Comparison of ENCODE assay signal across 23 cellular contexts in genomic region chr2:157821519-157822131, GRCh38.
"Had no signal": no experiment of that assay in that cellular context is flagged by ENCODE, and none has a peak within 500 bp of the region (broad histone marks: within the 10 kb centered on the region; RNA-seq: fewer than 3 reads in every experiment).

No MANE protein-coding gene starts in this region.

- H3K27me3 ChIP-seq: heart right ventricle, pancreas, right atrium auricular region, suprapubic skin, vagina had no signal

- FAIRE-seq: endometrium, pancreas had no signal

- H3K9me3 ChIP-seq: heart right ventricle, pancreas, psoas muscle, right atrium auricular region, suprapubic skin, vagina had no signal

- DNase-seq: activated CD4-positive, alpha-beta T cell treated with anti-CD3 and anti-CD28 coated beads for 1 hour; activated CD4-positive, alpha-beta T cell treated with anti-CD3 and anti-CD28 coated beads, Interleukin-2, amount 50 U/mL, for 1 hour; activated CD8-positive, alpha-beta T cell treated with anti-CD3 and anti-CD28 coated beads, Interleukin-2, amount 10 ng/mL, durations not matched to agents 7 days and 5 days; activated naive CD4-positive, alpha-beta T cell; activated T-cell treated with anti-CD3 and anti-CD28 coated beads, Interleukin-2, amount 50 U/mL, for 1 hour; effector CD4-positive, alpha-beta T cell; heart right ventricle; islet precursor cell; left cardiac atrium; mammary epithelial cell; nephron progenitor cell; pancreas; psoas muscle; stimulated activated CD4-positive, alpha-beta T cell treated with anti-CD3 and anti-CD28 coated beads, Interleukin-1b, Interleukin-23, amount 100 ng/mL, for 48 hours; stimulated activated naive CD8-positive, alpha-beta T cell treated with anti-CD3 and anti-CD28 coated beads, Interleukin-15, amount 100 ng/mL, for 72 hours; T-helper 1 cell; trophoblast cell had no signal

- H3K27ac ChIP-seq: heart right ventricle, pancreas, psoas muscle, right atrium auricular region, skin epidermis, suprapubic skin, vagina had no signal

- H3K4me3 ChIP-seq: heart right ventricle, pancreas, psoas muscle, right atrium auricular region, skin epidermis, suprapubic skin, vagina had no signal

- ATAC-seq: activated CD8-positive, alpha-beta T cell treated with anti-CD3 and anti-CD28 coated beads, Interleukin-2, amount 10 ng/mL, durations not matched to agents 7 days and 5 days; left cardiac atrium; psoas muscle; stimulated activated effector memory CD8-positive, alpha-beta T cell treated with anti-CD3 and anti-CD28 coated beads, Interleukin-12 subunit alpha, Interleukin-12 subunit beta, amount 100 ng/mL, for 72 hours; stimulated activated naive CD8-positive, alpha-beta T cell treated with anti-CD3 and anti-CD28 coated beads, Interleukin-15, amount 100 ng/mL, for 72 hours had no signal

- H3K36me3 ChIP-seq: vagina had no signal
